In genomic region chr10:18627452-18628018, GRCh38 we compare ENCODE assay signal across 8 cellular contexts. TPM values are rescaled to one million over a fixed set of nuclear protein-coding genes. Genes with fewer than 3 reads are reported as not detected.
DNase-seq lines count a peak whose midpoint lies in the region; ATAC-seq and TF ChIP-seq lines count a peak whose summit lies in the region.
"Not testable (repeated sequence)": the region's sequence is repeated elsewhere in the genome, so short reads cannot be mapped to it uniquely, and the experiment has no call there.

No MANE protein-coding gene starts in this region.

- POLR2A ChIA-PET in WTC11 (lab: Charles Lee), result not testable (repeated sequence)

- not testable (repeated sequence) for H3K27me3 ChIP-seq in H7 (ENCODE audit: control insufficient read depth, insufficient read depth, low read length)

- peak; percentile 58 for ATAC-seq in WTC11
- not testable (repeated sequence) for ATAC-seq in activated naive CD8-positive, alpha-beta T cell treated with anti-CD3 and anti-CD28 coated beads, Interleukin-2, amount 50 U/mL, for 24 hours

- not testable (repeated sequence) for H3K27me3 Mint-ChIP-seq in WTC11 (ENCODE audit: low read depth); activated naive CD8-positive, alpha-beta T cell treated with anti-CD3 and anti-CD28 coated beads, Interleukin-2, amount 50 U/mL, for 24 hours

- H3K27ac Mint-ChIP-seq in WTC11, result not testable (repeated sequence)
- peak overlapping the region; percentile 54 for H3K27ac Mint-ChIP-seq in activated naive CD8-positive, alpha-beta T cell treated with anti-CD3 and anti-CD28 coated beads, Interleukin-2, amount 50 U/mL, for 24 hours

- TF ChIP-seq CTCF in WTC11 (IDR thresholded peaks at IDR 0.05), result not testable (repeated sequence)

- not testable (repeated sequence) for H3K36me3 ChIP-seq in H7 (replicated peaks; ENCODE audit: control insufficient read depth, insufficient read depth, low read length)

- H3K9me3 Mint-ChIP-seq in WTC11; activated naive CD8-positive, alpha-beta T cell treated with anti-CD3 and anti-CD28 coated beads, Interleukin-2, amount 50 U/mL, for 24 hours: not testable (repeated sequence)

- peak; percentile 63 for DNase-seq in A172 (ENCODE audit: low spot score)
- not testable (repeated sequence) for DNase-seq in H7
- peak; percentile 35 to 78 for DNase-seq in NCI-H446 (lab: John Stamatoyannopoulos, UW)
- peak; percentile 85 for DNase-seq in WTC11 (ENCODE audit: low spot score)
- peak; percentile 70 for DNase-seq in activated naive CD8-positive, alpha-beta T cell treated with anti-CD3 and anti-CD28 coated beads, Interleukin-2, amount 50 U/mL, for 24 hours
- peak; percentile 57 for DNase-seq in fibroblast of the conjunctiva (ENCODE audit: low read depth)
- DNase-seq in mucosa of gallbladder (ENCODE audit: low spot score), result peak; percentile 67
- peak; percentile 64 to 68 for DNase-seq in stimulated activated CD4-positive, alpha-beta T cell treated with anti-CD3 and anti-CD28 coated beads, Interleukin-2, amount 100 ng/mL, for 24 hours

- H3K4me1 Mint-ChIP-seq in WTC11, result peaks cover 24% of the 10 kb centered on the region
- peaks cover 16% of the 10 kb centered on the region for H3K4me1 Mint-ChIP-seq in activated naive CD8-positive, alpha-beta T cell treated with anti-CD3 and anti-CD28 coated beads, Interleukin-2, amount 50 U/mL, for 24 hours

- CTCF ChIA-PET in WTC11 (lab: Charles Lee), result not testable (repeated sequence)

- not testable (repeated sequence) for H3K36me3 Mint-ChIP-seq in WTC11
- peaks cover 17% of the 10 kb centered on the region for H3K36me3 Mint-ChIP-seq in activated naive CD8-positive, alpha-beta T cell treated with anti-CD3 and anti-CD28 coated beads, Interleukin-2, amount 50 U/mL, for 24 hours (ENCODE audit: low read depth)

- H3K4me3 Mint-ChIP-seq in WTC11, result peak overlapping the region; percentile 75
- H3K4me3 Mint-ChIP-seq in activated naive CD8-positive, alpha-beta T cell treated with anti-CD3 and anti-CD28 coated beads, Interleukin-2, amount 50 U/mL, for 24 hours, result peak overlapping the region; percentile 74

- H3K4me3 ChIP-seq in H7 (ENCODE audit: insufficient read depth, low read depth, low read length), result peak overlapping the region; percentile 35

TF ChIP-seq in WTC11, 78 proteins besides CTCF, POLR2A, EP300 and RAD21:
- peak; percentile 72 for TF ChIP-seq ZNF281 (CRISPR knock-in tag; IDR thresholded peaks at IDR 0.05)
- 0 out of 2 replicates have a peak, but pooled peaks have one; percentile 21 for TF ChIP-seq FOXP4 (CRISPR knock-in tag; IDR thresholded peaks at IDR 0.05)

RNA-seq across cellular contexts. Expression of gene NSUN6, which starts 23.9 kb away (rescaled TPM):
- total RNA-seq in A172 (2014; rRNA removed; shearing (Covaris generic)), result 11.9 and 15.5 TPM in 2 replicates
- total RNA-seq in H7 (2014; rRNA removed; shearing (Covaris generic)), result 7.2 and 10.3 TPM in 2 replicates
- total RNA-seq in WTC11 (2021) (14.7 to 15.5 TPM (median 15.1 TPM) in 3 replicates), mucosa of gallbladder (13.5 TPM)

RNA-seq across cellular contexts. Expression of gene ARL5B, which starts 31.7 kb away (rescaled TPM):
- 23.7 and 27.4 TPM in 2 replicates for total RNA-seq in A172 (2014; rRNA removed; shearing (Covaris generic))
- total RNA-seq in H7 (2014; rRNA removed; shearing (Covaris generic)), result 35.3 and 46.6 TPM in 2 replicates
- total RNA-seq in WTC11 (2021), result 37.6 to 44.1 TPM (median 39.4 TPM) in 3 replicates
- total RNA-seq in mucosa of gallbladder, result 15.0 TPM
